Comparison of ENCODE assay signal across 1 cellular context in genomic region chr17:17236295-17237025, GRCh38.
TF ChIP-seq lines count a peak whose summit lies in the region.

No MANE protein-coding gene starts in this region.

TF ChIP-seq in GM12878, 131 proteins besides CTCF, POLR2A, EP300 and RAD21:
- no peak for TF ChIP-seq SUPT20H (IDR thresholded peaks at IDR 0.05; ENCODE audit: borderline replicate concordance, control insufficient read depth, low read depth, low read length)
- TF ChIP-seq CHD1 (IDR thresholded peaks at IDR 0.05; ENCODE audit: low read depth, low read length): no peak
- TF ChIP-seq SMC3 (IDR thresholded peaks at IDR 0.05; ENCODE audit: borderline replicate concordance, low read length): no peak
- no peak for TF ChIP-seq ZBTB40 (IDR thresholded peaks at IDR 0.05; ENCODE audit: borderline replicate concordance)
- no peak for TF ChIP-seq SREBF1 (IDR thresholded peaks at IDR 0.05; ENCODE audit: low read length)
- TF ChIP-seq E2F8 (IDR thresholded peaks at IDR 0.05; ENCODE audit: low read depth, partially characterized antibody): no peak
- TF ChIP-seq MYC (IDR thresholded peaks at IDR 0.05; ENCODE audit: insufficient read depth, insufficient read length, insufficient replicate concordance, low read length, severe bottlenecking): no peak
TF ChIP-seq in GM12878: peak in this region for 0.
